9 cellular contexts compared by ENCODE assay signal in genomic region chr1:204513117-204513716, GRCh38. TPM values are rescaled to one million over a fixed set of nuclear protein-coding genes. Genes with fewer than 3 reads are reported as not detected.
A peak's percentile ranks its signal among the peaks of the same experiment; 100 is the strongest.
DNase-seq lines count a peak whose midpoint lies in the region; ATAC-seq and TF ChIP-seq lines count a peak whose summit lies in the region.
"Had no signal": no experiment of that assay in that cellular context is flagged by ENCODE, and none has a peak within 500 bp of the region (broad histone marks: within the 10 kb centered on the region; RNA-seq: fewer than 3 reads in every experiment).

No MANE protein-coding gene starts in this region.

- H3K27me3 ChIP-seq in neuronal stem cell (ENCODE audit: control insufficient read depth in 3 of 3, insufficient read depth in 3 of 3, low read depth in 1 of 3, low read length in 3 of 3) = no peaks in the 10 kb centered on the region

- intact Hi-C loops in activated CD4-positive, alpha-beta memory T cell treated with anti-CD3 and anti-CD28 coated beads for 36 hours (cut with micrococcal nuclease) = no loop called here
- intact Hi-C loops in MCF 10A (cut with micrococcal nuclease) = no loop called here

- peaks cover 3 to 10% of the 10 kb centered on the region in 2 donors for H3K36me3 ChIP-seq in neuronal stem cell (replicated peaks in 1 of 2; ENCODE audit: control insufficient read depth in 2 of 2, insufficient read depth in 2 of 2, low read length in 2 of 2)

- H4K91ac ChIP-seq in neuronal stem cell (ENCODE audit: low read depth, low read length, poor library complexity) = no peak overlapping the region

- H4K8ac ChIP-seq in neuronal stem cell (ENCODE audit: low read depth, low read length) = no peak overlapping the region

- in situ Hi-C loops in GM18951 (cut with MboI; ENCODE audit: low sequenced_read_pairs, unreplicated experiment) = no loop called here

- no peak overlapping the region for H3K14ac ChIP-seq in neuronal stem cell (ENCODE audit: low read length)

- peak; percentile 64 for DNase-seq in activated CD4-positive, alpha-beta memory T cell treated with anti-CD3 and anti-CD28 coated beads for 36 hours
- DNase-seq in neuronal stem cell (ENCODE audit: low spot score) = no peak
- DNase-seq in HFFc6 = no peak
- no peak for DNase-seq in MCF 10A (ENCODE audit: unreplicated experiment)
- DNase-seq in NCI-H2081 treated with DMSO at 0.1 percent for 48 hours (lab: John Stamatoyannopoulos, UW) = no peak
- DNase-seq: IMR-90 had no signal

- no peak overlapping the region for H3K4ac ChIP-seq in neuronal stem cell (ENCODE audit: low read length)

- H3K4me2 ChIP-seq in neuronal stem cell (ENCODE audit: insufficient read depth, low read length, poor library complexity, severe bottlenecking) = no peak overlapping the region

- no peaks in the 10 kb centered on the region for H3K27me3 Mint-ChIP-seq in activated CD4-positive, alpha-beta memory T cell treated with anti-CD3 and anti-CD28 coated beads for 36 hours
- H3K27me3 Mint-ChIP-seq in HFFc6 (ENCODE audit: insufficient read depth) = no peaks in the 10 kb centered on the region
- no peaks in the 10 kb centered on the region for H3K27me3 Mint-ChIP-seq in MCF 10A (ENCODE audit: insufficient read depth, unreplicated experiment)

- POLR2A ChIA-PET in activated CD4-positive, alpha-beta memory T cell treated with anti-CD3 and anti-CD28 coated beads for 36 hours (lab: Charles Lee) = interaction anchor here (1.0 kb wide), 1 partner anchor 19 kb away, joined by 3 read pairs; the partner anchor contains the start of gene PIK3C2B
- POLR2A ChIA-PET in MCF 10A (lab: Yijun Ruan, JAX) = interaction anchor here (0.6 to 1.9 kb wide), 5 partner anchors 8 to 653 kb away, joined by 3 to 6 read pairs (median 3); no protein-coding TSS in a partner anchor

- no peak overlapping the region for H2BK120ac ChIP-seq in neuronal stem cell (ENCODE audit: low read depth, low read length)

- no peak for TF ChIP-seq CTCF in HFFc6 (IDR thresholded peaks at IDR 0.05)
- TF ChIP-seq CTCF in MCF 10A (IDR thresholded peaks at IDR 0.05; ENCODE audit: unreplicated experiment) = no peak

- ATAC-seq in HG03469 (IDR thresholded peaks at IDR 0.05; ENCODE audit: unreplicated experiment) = peak; percentile 26

- no peak overlapping the region for H2BK12ac ChIP-seq in neuronal stem cell (ENCODE audit: low read length)

- peak overlapping the region; percentile 81 for H3K4me3 Mint-ChIP-seq in activated CD4-positive, alpha-beta memory T cell treated with anti-CD3 and anti-CD28 coated beads for 36 hours
- H3K4me3 Mint-ChIP-seq in HFFc6 (no peak overlapping the region), MCF 10A (ENCODE audit: unreplicated experiment) (no peak overlapping the region)

- H3K4me1 Mint-ChIP-seq in activated CD4-positive, alpha-beta memory T cell treated with anti-CD3 and anti-CD28 coated beads for 36 hours (ENCODE audit: low read depth) = peaks cover 25% of the 10 kb centered on the region
- peaks cover 2% of the 10 kb centered on the region for H3K4me1 Mint-ChIP-seq in HFFc6 (ENCODE audit: low read depth)
- no peaks in the 10 kb centered on the region for H3K4me1 Mint-ChIP-seq in MCF 10A (ENCODE audit: insufficient read depth, unreplicated experiment)

- peaks cover 12% of the 10 kb centered on the region for H3K79me1 ChIP-seq in neuronal stem cell (ENCODE audit: low read depth, low read length)

- H3K4me3 ChIP-seq in skin epidermis (no peak overlapping the region), neuronal stem cell (ENCODE audit: low read length in 2 of 2) (no peak overlapping the region)

- no peak overlapping the region for H3K9ac ChIP-seq in neuronal stem cell (ENCODE audit: low read depth, low read length, poor library complexity)

- H3K18ac ChIP-seq in neuronal stem cell (ENCODE audit: low read length) = no peak overlapping the region

- H2AFZ ChIP-seq in neuronal stem cell (ENCODE audit: low read length) = no peak overlapping the region

- H3K9me3 ChIP-seq in neuronal stem cell (replicated peaks in 1 of 2; ENCODE audit: control insufficient read depth in 2 of 2, insufficient read depth in 1 of 2, low read depth in 1 of 2, low read length in 2 of 2) = no peaks in the 10 kb centered on the region

- H2BK15ac ChIP-seq in neuronal stem cell (ENCODE audit: low read length) = no peak overlapping the region

- peaks cover 5% of the 10 kb centered on the region for H3K36me3 Mint-ChIP-seq in activated CD4-positive, alpha-beta memory T cell treated with anti-CD3 and anti-CD28 coated beads for 36 hours
- H3K36me3 Mint-ChIP-seq in HFFc6 (ENCODE audit: low read depth) = peaks cover 6% of the 10 kb centered on the region; the same call in 1 of the 2 replicates
- H3K36me3 Mint-ChIP-seq in MCF 10A (ENCODE audit: insufficient read depth, unreplicated experiment) = peaks cover 8% of the 10 kb centered on the region

- H2AK5ac ChIP-seq in neuronal stem cell (ENCODE audit: low read depth, low read length) = no peak overlapping the region

- peak overlapping the region in 16 of 21 experiments; percentile 4 to 85 (median 56) for H3K27ac ChIP-seq in skin epidermis
- H3K27ac ChIP-seq in neuronal stem cell (replicated peaks; ENCODE audit: low read length) = no peak overlapping the region

- BruUV-seq in MCF 10A (replicated peaks; lab: Mats Ljungman, UMichigan) = no TSS peak

- H3K9me3 Mint-ChIP-seq in activated CD4-positive, alpha-beta memory T cell treated with anti-CD3 and anti-CD28 coated beads for 36 hours = peaks cover 2% of the 10 kb centered on the region
- H3K9me3 Mint-ChIP-seq in HFFc6 (no peaks in the 10 kb centered on the region), MCF 10A (ENCODE audit: unreplicated experiment) (no peaks in the 10 kb centered on the region)

- H3K23ac ChIP-seq in neuronal stem cell (ENCODE audit: low read depth, low read length, poor library complexity) = no peak overlapping the region

- H2BK5ac ChIP-seq in neuronal stem cell (ENCODE audit: low read length) = no peak overlapping the region

- CTCF ChIA-PET in activated CD4-positive, alpha-beta memory T cell treated with anti-CD3 and anti-CD28 coated beads for 36 hours (lab: Charles Lee) = interaction anchor here (0.6 to 2.3 kb wide), 5 partner anchors 14 to 293 kb away, joined by 3 to 10 read pairs (median 6); partner anchors contain the start of gene PIK3C2B
- CTCF ChIA-PET in MCF 10A (lab: Yijun Ruan, JAX) = interaction anchor here (0.6 to 6.1 kb wide), 7 partner anchors 10 to 577 kb away, joined by 3 to 34 read pairs (median 3); no protein-coding TSS in a partner anchor

- H3K27ac Mint-ChIP-seq in activated CD4-positive, alpha-beta memory T cell treated with anti-CD3 and anti-CD28 coated beads for 36 hours = peak overlapping the region; percentile 99
- no peak overlapping the region for H3K27ac Mint-ChIP-seq in HFFc6
- H3K27ac Mint-ChIP-seq in MCF 10A (ENCODE audit: low read depth, unreplicated experiment) = no peak overlapping the region

- no CpG with 5 or more reads among the region's 15 CpGs for WGBS in neuronal stem cell (ENCODE audit: extremely low coverage in 2 of 2, insufficient read length in 2 of 2, insufficient replicate concordance in 1 of 2), 2 donors

- peak; percentile 34 for TF ChIP-seq POLR2A in GM18951 (IDR thresholded peaks at IDR 0.05; ENCODE audit: extremely low read depth, insufficient read depth, insufficient read length)

- H3K4me1 ChIP-seq in neuronal stem cell (ENCODE audit: control insufficient read depth in 2 of 2, insufficient read depth in 1 of 2, low read depth in 1 of 2, low read length in 2 of 2) = no peaks in the 10 kb centered on the region

RNA-seq across cellular contexts. Expression of gene MDM4, which starts 3.0 kb away (rescaled TPM):
- total RNA-seq in activated CD4-positive, alpha-beta memory T cell treated with anti-CD3 and anti-CD28 coated beads for 36 hours = 10 to 100 TPM; 88.0 to 90.8 TPM
- polyA plus RNA-seq in neuronal stem cell (2013, experiment 1 of 2) = 18.0 TPM
- polyA plus RNA-seq in neuronal stem cell (2013, experiment 2 of 2) = 21.9 TPM
- 10 to 100 TPM; 21.9 to 28.1 (median 22.7) TPM for total RNA-seq in HFFc6 (2021; fragmentation: NEBNext Ultra II Directional; extraction: Animal tissue kit (Norgen Biotek cat#: 25700))
- total RNA-seq in MCF 10A (2022) = 162 and 174 TPM in 2 replicates

RNA-seq across cellular contexts. Expression of gene PIK3C2B, which starts 18.6 kb away (rescaled TPM):
- total RNA-seq in activated CD4-positive, alpha-beta memory T cell treated with anti-CD3 and anti-CD28 coated beads for 36 hours = 10 to 100 TPM; 43.4 to 46.4 TPM
- 15.3 TPM for polyA plus RNA-seq in neuronal stem cell (2013, experiment 1 of 2)
- 16.6 TPM for polyA plus RNA-seq in neuronal stem cell (2013, experiment 2 of 2)
- 1 to 10 TPM; 1.6 to 3.2 (median 2.0) TPM for total RNA-seq in HFFc6 (2021; fragmentation: NEBNext Ultra II Directional; extraction: Animal tissue kit (Norgen Biotek cat#: 25700))
- total RNA-seq in MCF 10A (2022) = 3.4 and 4.4 TPM in 2 replicates
